ENCODE assay signal across 8 cellular contexts in genomic region chr1:29181413-29182225, GRCh38. TPM values are rescaled to one million over a fixed set of nuclear protein-coding genes. Genes with fewer than 3 reads are reported as not detected.
A peak's percentile ranks its signal among the peaks of the same experiment; 100 is the strongest.
DNase-seq lines count a peak whose midpoint lies in the region; ATAC-seq and TF ChIP-seq lines count a peak whose summit lies in the region.

Gene SRSF4 (minus strand): TSS chr1:29181900. CDS start chr1:29181752, 148 bp downstream.

- peak; percentile 91 for DNase-seq in GF-D8 (lab: John Stamatoyannopoulos, UW)
- peak; percentile 99 for DNase-seq in HCEC 1CT
- peak; percentile 98 for DNase-seq in MM.1S
- peak; percentile 75 for DNase-seq in SIG-M5 (lab: John Stamatoyannopoulos, UW)
- peak; percentile 98 for DNase-seq in activated gamma-delta T cell (lab: John Stamatoyannopoulos, UW)
- DNase-seq in fibroblast of the aortic adventitia (ENCODE audit: low read depth) = peak; percentile 98
- peak; percentile 98 for DNase-seq in nephron progenitor cell
- peak; percentile 99 to 100 for DNase-seq in stimulated activated naive CD8-positive, alpha-beta T cell treated with anti-CD3 and anti-CD28 coated beads, Interleukin-15, amount 100 ng/mL, for 72 hours

- H3K4me3 ChIP-seq in MM.1S (ENCODE audit: low read length) (peak within 1 kb of the TSS; percentile 99), fibroblast of the aortic adventitia (ENCODE audit: low read depth, low read length) (peak within 1 kb of the TSS; percentile 90)

- ATAC-seq in stimulated activated naive CD8-positive, alpha-beta T cell treated with anti-CD3 and anti-CD28 coated beads, Interleukin-15, amount 100 ng/mL, for 72 hours = peak; percentile 94

- peaks cover 34% of the 10 kb centered on the region for H4K20me1 ChIP-seq in MM.1S (ENCODE audit: insufficient read depth, low read length)

- H2AFZ ChIP-seq in MM.1S (ENCODE audit: low read length) = peak within 1 kb of the TSS; percentile 100

- peak within 1 kb of the TSS; percentile 100 for H3K9ac ChIP-seq in MM.1S (ENCODE audit: low read length)

- peaks cover 29% of the 10 kb centered on the region for H3K4me1 Mint-ChIP-seq in nephron progenitor cell
- H3K4me1 Mint-ChIP-seq in stimulated activated naive CD8-positive, alpha-beta T cell treated with anti-CD3 and anti-CD28 coated beads, Interleukin-15, amount 100 ng/mL, for 72 hours = peaks cover 41% of the 10 kb centered on the region

- H3K36me3 Mint-ChIP-seq in nephron progenitor cell (ENCODE audit: low read depth) = peaks cover 35% of the 10 kb centered on the region

- H3K27ac Mint-ChIP-seq in nephron progenitor cell = peak within 1 kb of the TSS; percentile 99
- H3K27ac Mint-ChIP-seq in stimulated activated naive CD8-positive, alpha-beta T cell treated with anti-CD3 and anti-CD28 coated beads, Interleukin-15, amount 100 ng/mL, for 72 hours = peak within 1 kb of the TSS; percentile 98 to 99

- H3K4me2 ChIP-seq in MM.1S (ENCODE audit: low read depth, low read length) = peak within 1 kb of the TSS; percentile 93

- peaks cover 51% of the 10 kb centered on the region for H3K79me2 ChIP-seq in MM.1S (ENCODE audit: low read length)

- TF ChIP-seq CTCF in MM.1S (IDR thresholded peaks at IDR 0.05; ENCODE audit: low read length) (peak; percentile 61), fibroblast of the aortic adventitia (IDR thresholded peaks at IDR 0.05; ENCODE audit: insufficient read depth, low read length) (peak; percentile 31), nephron progenitor cell (IDR thresholded peaks at IDR 0.05) (peak; percentile 49)

- no peaks in the 10 kb centered on the region for H3K9me2 ChIP-seq in MM.1S (replicated peaks; ENCODE audit: insufficient read depth, low read length)

- no peaks in the 10 kb centered on the region for H3K27me3 ChIP-seq in MM.1S (replicated peaks; ENCODE audit: insufficient read depth, low read length)

- peaks cover 18% of the 10 kb centered on the region for H3K4me1 ChIP-seq in MM.1S (ENCODE audit: low read length)

- H3K9me3 ChIP-seq in MM.1S (replicated peaks; ENCODE audit: insufficient read depth, low read length) = no peaks in the 10 kb centered on the region

- H3K36me3 ChIP-seq in MM.1S (replicated peaks; ENCODE audit: insufficient read depth, low read length) = peaks cover 12% of the 10 kb centered on the region

- peaks cover 14% of the 10 kb centered on the region for H3F3A ChIP-seq in MM.1S (ENCODE audit: insufficient read depth, low read length)

- no peaks in the 10 kb centered on the region for H3K27me3 Mint-ChIP-seq in nephron progenitor cell (ENCODE audit: low read depth, poor library complexity)
- no peaks in the 10 kb centered on the region for H3K27me3 Mint-ChIP-seq in stimulated activated naive CD8-positive, alpha-beta T cell treated with anti-CD3 and anti-CD28 coated beads, Interleukin-15, amount 100 ng/mL, for 72 hours

- H3K4me3 Mint-ChIP-seq in nephron progenitor cell = peak within 1 kb of the TSS; percentile 96
- peak within 1 kb of the TSS; percentile 91 to 95 for H3K4me3 Mint-ChIP-seq in stimulated activated naive CD8-positive, alpha-beta T cell treated with anti-CD3 and anti-CD28 coated beads, Interleukin-15, amount 100 ng/mL, for 72 hours

- peaks cover 25% of the 10 kb centered on the region for H3K9me3 Mint-ChIP-seq in nephron progenitor cell
- H3K9me3 Mint-ChIP-seq in stimulated activated naive CD8-positive, alpha-beta T cell treated with anti-CD3 and anti-CD28 coated beads, Interleukin-15, amount 100 ng/mL, for 72 hours = no peaks in the 10 kb centered on the region

- H3K27ac ChIP-seq in MM.1S (ENCODE audit: low read length) = peak within 1 kb of the TSS; percentile 95

RNA-seq across cellular contexts. Expression of gene SRSF4, which starts in this region (rescaled TPM):
- 35.2 and 44.4 TPM in 2 replicates for total RNA-seq in fibroblast of the aortic adventitia (ENCODE audit: low replicate concordance)

Comparison
In these comparisons a context has a peak if more than half of its experiments do, and no peak if none do; other contexts are left out.
1. Peak in every context shown above with its lines: DNase-seq, ATAC-seq, H3K4me3 ChIP-seq and H3K27ac ChIP-seq.